30 cellular contexts compared by ENCODE assay signal in genomic region chr5:124207118-124207517, GRCh38.
"Had no signal": no experiment of that assay in that cellular context is flagged by ENCODE, and none has a peak within 500 bp of the region (broad histone marks: within the 10 kb centered on the region; RNA-seq: fewer than 3 reads in every experiment).

No MANE protein-coding gene starts in this region.

- ATAC-seq: activated CD4-positive, alpha-beta T cell treated with anti-CD3 and anti-CD28 coated beads for 36 hours; activated CD4-positive, CD25-positive, alpha-beta regulatory T cell treated with anti-CD3 and anti-CD28 coated beads, Interleukin-2, amount 50 U/mL, for 24 hours; activated T-cell treated with anti-CD3 and anti-CD28 coated beads, Interleukin-2, amount 50 U/mL, for 72 hours; activated T-helper 17 cell treated with anti-CD3 and anti-CD28 coated beads, Interleukin-2, amount 50 U/mL, for 72 hours; Panc1; WTC11 had no signal

- H3K4me2 ChIP-seq: SK-N-SH had no signal

- H3K4me1 Mint-ChIP-seq: activated CD4-positive, alpha-beta memory T cell treated with anti-CD3 and anti-CD28 coated beads, Interleukin-2, amount 10 ng/mL, durations not matched to agents 7 days and 5 days; activated CD4-positive, alpha-beta T cell treated with anti-CD3 and anti-CD28 coated beads for 36 hours; activated naive CD4-positive, alpha-beta T cell treated with anti-CD3 and anti-CD28 coated beads, Interleukin-2, amount 50 U/mL, for 24 hours; activated naive CD8-positive, alpha-beta T cell treated with anti-CD3 and anti-CD28 coated beads, Interleukin-2, amount 10 ng/mL, durations not matched to agents 7 days and 5 days; activated T-helper 17 cell treated with anti-CD3 and anti-CD28 coated beads, Interleukin-2, amount 50 U/mL, for 72 hours; central memory CD8-positive, alpha-beta T cell; WTC11 had no signal

- H3K4me1 ChIP-seq: ascending aorta, SJSA1 had no signal

- H3K36me3 Mint-ChIP-seq: activated naive CD4-positive, alpha-beta T cell treated with anti-CD3 and anti-CD28 coated beads, Interleukin-2, amount 50 U/mL, for 24 hours had no signal

- H3K36me3 ChIP-seq: ascending aorta, cardiac muscle cell, SJSA1 had no signal

- H3K4me3 Mint-ChIP-seq: activated CD4-positive, alpha-beta memory T cell treated with anti-CD3 and anti-CD28 coated beads, Interleukin-2, amount 10 ng/mL, durations not matched to agents 7 days and 5 days; activated CD4-positive, alpha-beta T cell treated with anti-CD3 and anti-CD28 coated beads for 36 hours; activated naive CD4-positive, alpha-beta T cell treated with anti-CD3 and anti-CD28 coated beads, Interleukin-2, amount 50 U/mL, for 24 hours; activated naive CD8-positive, alpha-beta T cell treated with anti-CD3 and anti-CD28 coated beads, Interleukin-2, amount 10 ng/mL, durations not matched to agents 7 days and 5 days; activated T-cell treated with anti-CD3 and anti-CD28 coated beads, Interleukin-2, amount 50 U/mL, for 72 hours; activated T-helper 17 cell treated with anti-CD3 and anti-CD28 coated beads, Interleukin-2, amount 50 U/mL, for 72 hours; central memory CD8-positive, alpha-beta T cell; T-helper 1 cell treated with Interleukin-12 subunit alpha and Interleukin-12 subunit beta and Interleukin-4 antibody, amounts not matched to agents 30 μg/mL and 1 μg/mL, for 36 hours; T-helper 2 cell treated with Interferon-gamma antibody and Interleukin-4, amounts not matched to agents 5 μg/mL and 100 μg/mL, for 36 hours; WTC11 had no signal

- H3K27ac ChIP-seq: ascending aorta, cardiac muscle cell, SJSA1 had no signal

- H3K27me3 ChIP-seq: ascending aorta, cardiac muscle cell, SJSA1 had no signal

- H3K4me3 ChIP-seq: ascending aorta, cardiac muscle cell, SJSA1 had no signal

- DNase-seq: activated CD4-positive, alpha-beta memory T cell treated with anti-CD3 and anti-CD28 coated beads, Interleukin-2, amount 10 ng/mL, durations not matched to agents 7 days and 5 days; activated CD4-positive, alpha-beta T cell treated with anti-CD3 and anti-CD28 coated beads for 36 hours; activated CD4-positive, alpha-beta T cell treated with anti-CD3 and anti-CD28 coated beads, Interleukin-2, amount 50 U/mL, for 1 hour; activated CD8-positive, alpha-beta memory T cell treated with anti-CD3 and anti-CD28 coated beads for 24 hours; activated effector memory CD4-positive, alpha-beta T cell treated with anti-CD3 and anti-CD28 coated beads, Interleukin-2, amount 50 U/mL, for 16 hours; activated naive CD4-positive, alpha-beta T cell; activated naive CD8-positive, alpha-beta T cell treated with anti-CD3 and anti-CD28 coated beads, Interleukin-2, amount 10 ng/mL, durations not matched to agents 7 days and 5 days; activated T-cell treated with anti-CD3 and anti-CD28 coated beads, Interleukin-2, amount 50 U/mL, for 1 hour; activated T-cell treated with anti-CD3 and anti-CD28 coated beads, Interleukin-2, amount 50 U/mL, for 72 hours; amygdala; Kasumi-1; KG1; MM.1S; MV-4-11; NCI-H1092; NCI-H1436 treated with DMSO at 0.1 percent for 48 hours; NCI-H1694 treated with DMSO at 0.1 percent for 48 hours; NCI-H345; SK-N-SH had no signal

- H3K27me3 Mint-ChIP-seq: activated CD4-positive, alpha-beta memory T cell treated with anti-CD3 and anti-CD28 coated beads, Interleukin-2, amount 10 ng/mL, durations not matched to agents 7 days and 5 days; activated CD4-positive, alpha-beta T cell treated with anti-CD3 and anti-CD28 coated beads for 36 hours; activated naive CD4-positive, alpha-beta T cell treated with anti-CD3 and anti-CD28 coated beads, Interleukin-2, amount 50 U/mL, for 24 hours; activated naive CD8-positive, alpha-beta T cell treated with anti-CD3 and anti-CD28 coated beads, Interleukin-2, amount 10 ng/mL, durations not matched to agents 7 days and 5 days; activated T-helper 17 cell treated with anti-CD3 and anti-CD28 coated beads, Interleukin-2, amount 50 U/mL, for 72 hours; central memory CD8-positive, alpha-beta T cell had no signal

- H3K9me3 ChIP-seq: ascending aorta, SK-N-SH had no signal

- H3K27ac Mint-ChIP-seq: activated CD4-positive, alpha-beta memory T cell treated with anti-CD3 and anti-CD28 coated beads, Interleukin-2, amount 10 ng/mL, durations not matched to agents 7 days and 5 days; activated CD4-positive, alpha-beta T cell treated with anti-CD3 and anti-CD28 coated beads for 36 hours; activated naive CD4-positive, alpha-beta T cell treated with anti-CD3 and anti-CD28 coated beads, Interleukin-2, amount 50 U/mL, for 24 hours; activated naive CD8-positive, alpha-beta T cell treated with anti-CD3 and anti-CD28 coated beads, Interleukin-2, amount 10 ng/mL, durations not matched to agents 7 days and 5 days; activated T-cell treated with anti-CD3 and anti-CD28 coated beads, Interleukin-2, amount 50 U/mL, for 72 hours; activated T-helper 17 cell treated with anti-CD3 and anti-CD28 coated beads, Interleukin-2, amount 50 U/mL, for 72 hours; T-helper 1 cell treated with Interleukin-12 subunit alpha and Interleukin-12 subunit beta and Interleukin-4 antibody, amounts not matched to agents 30 μg/mL and 1 μg/mL, for 36 hours; T-helper 2 cell treated with Interferon-gamma antibody and Interleukin-4, amounts not matched to agents 5 μg/mL and 100 μg/mL, for 36 hours; WTC11 had no signal

- H3K9ac ChIP-seq: SK-N-SH had no signal
